Comparison of ENCODE assay signal across 9 cellular contexts in genomic region chr4:69242562-69243245, GRCh38. TPM values are rescaled to one million over a fixed set of nuclear protein-coding genes. Genes with fewer than 3 reads are reported as not detected.
"Had no signal": no experiment of that assay in that cellular context is flagged by ENCODE, and none has a peak within 500 bp of the region (broad histone marks: within the 10 kb centered on the region; RNA-seq: fewer than 3 reads in every experiment).

No MANE protein-coding gene starts in this region.

RNA-seq across cellular contexts. Expression of gene UGT2B11, which starts 28.2 kb away (rescaled TPM):
- total RNA-seq: M059J, NCI-H460, OCI-LY7, PC-3, Peyer's patch, Right ventricle myocardium superior, SJSA1, T-cell had no signal
- polyA plus RNA-seq: SK-N-SH had no signal

RNA-seq across cellular contexts. Expression of gene UGT2B28, which starts 37.6 kb away (rescaled TPM):
- total RNA-seq: M059J, NCI-H460, OCI-LY7, PC-3, Peyer's patch, Right ventricle myocardium superior, SJSA1, T-cell had no signal
- polyA plus RNA-seq: SK-N-SH had no signal
